ENCODE assay signal across 9 cellular contexts in genomic region chr2:69375494-69376353, GRCh38. TPM values are rescaled to one million over a fixed set of nuclear protein-coding genes. Genes with fewer than 3 reads are reported as not detected.
DNase-seq lines count a peak whose midpoint lies in the region; ATAC-seq, FAIRE-seq and TF ChIP-seq lines count a peak whose summit lies in the region.
"Had no signal": no experiment of that assay in that cellular context is flagged by ENCODE, and none has a peak within 500 bp of the region (broad histone marks: within the 10 kb centered on the region; RNA-seq: fewer than 3 reads in every experiment).

No MANE protein-coding gene starts in this region.

- DNase-seq in CD4-positive, alpha-beta memory T cell = peak in 4 of 5 donors; percentile 19 to 38 (median 34)
- no peak for DNase-seq in H54 (ENCODE audit: insufficient read length, low spot score)
- DNase-seq in NT2/D1 (ENCODE audit: low read depth, low spot score) = peak; percentile 18
- DNase-seq in mucosa of descending colon = no peak
- DNase-seq in activated gamma-delta T cell treated with Interleukin-2 at 50 U/mL for 16 hours = no peak
- no peak for DNase-seq in activated gamma-delta T cell (lab: John Stamatoyannopoulos, UW)

- peaks cover 6% of the 10 kb centered on the region for H3K36me3 ChIP-seq in CD4-positive, alpha-beta memory T cell (ENCODE audit: insufficient read depth, low read length)
- H3K36me3 ChIP-seq in NT2/D1 (ENCODE audit: insufficient read depth, insufficient read length, low read length) (peaks cover 25% of the 10 kb centered on the region), endocrine pancreas (ENCODE audit: control insufficient read depth, insufficient read depth, low read length) (peaks cover 5% of the 10 kb centered on the region), mucosa of descending colon (ENCODE audit: low read depth) (peaks cover under 1% of the 10 kb centered on the region)

- H3K27me3 ChIP-seq in CD4-positive, alpha-beta memory T cell (ENCODE audit: insufficient read depth, low read length) = no peaks in the 10 kb centered on the region
- H3K27me3 ChIP-seq in NT2/D1 (ENCODE audit: insufficient read depth, insufficient read length) (no peaks in the 10 kb centered on the region), endocrine pancreas (ENCODE audit: control insufficient read depth, insufficient read depth, low read length) (no peaks in the 10 kb centered on the region)

- no peaks in the 10 kb centered on the region for H3K9me3 ChIP-seq in CD4-positive, alpha-beta memory T cell (ENCODE audit: control insufficient read depth in 1 of 2, low read length in 2 of 2)
- H3K9me3 ChIP-seq in NT2/D1 (ENCODE audit: insufficient read depth, low read length) = no peaks in the 10 kb centered on the region
- no peaks in the 10 kb centered on the region for H3K9me3 ChIP-seq in endocrine pancreas (ENCODE audit: control insufficient read depth, low read length)
- no peaks in the 10 kb centered on the region for H3K9me3 ChIP-seq in mucosa of descending colon

- no peak overlapping the region for H3K27ac ChIP-seq in CD4-positive, alpha-beta memory T cell (ENCODE audit: low read depth, low read length)

- intact Hi-C loops in CD4-positive, alpha-beta memory T cell (cut with micrococcal nuclease) = loop anchor here (1.0 kb wide), 1 partner anchor 339 kb away; no protein-coding TSS in a partner anchor
- intact Hi-C loops in mucosa of descending colon (cut with DNase I, micrococcal nuclease) = no loop called here

- peak overlapping the region in 3 of 7 donors; percentile 0 to 36 (median 17) for H3K27ac Mint-ChIP-seq in CD4-positive, alpha-beta memory T cell
- H3K27ac Mint-ChIP-seq: IgD-negative memory B cell had no signal

- no peak for TF ChIP-seq POLR2A in H54 (IDR thresholded peaks at IDR 0.05; ENCODE audit: low read depth, low read length)

- CTCF ChIA-PET in CD4-positive, alpha-beta memory T cell (lab: Charles Lee; ENCODE audit: partially characterized antibody) = interaction anchor here (0.8 to 3.6 kb wide), 5 partner anchors 10 to 62 kb away, joined by 3 to 23 read pairs (median 4); partner anchors contain the start of genes GFPT1 and NFU1

- TF ChIP-seq CTCF in mucosa of descending colon (IDR thresholded peaks at IDR 0.05) = peak; percentile 37

- ATAC-seq in mucosa of descending colon (peak; percentile 92), GM18870 (IDR thresholded peaks at IDR 0.05; ENCODE audit: unreplicated experiment) (no peak)

- H3K4me1 ChIP-seq in CD4-positive, alpha-beta memory T cell (ENCODE audit: insufficient read depth, low read length) = no peaks in the 10 kb centered on the region
- no peaks in the 10 kb centered on the region for H3K4me1 ChIP-seq in NT2/D1 (ENCODE audit: insufficient read depth, insufficient read length)
- H3K4me1 ChIP-seq in endocrine pancreas (ENCODE audit: control insufficient read depth, insufficient read depth, low read length) = peaks cover 9% of the 10 kb centered on the region
- H3K4me1 ChIP-seq in mucosa of descending colon (ENCODE audit: low read depth) = peaks cover 13% of the 10 kb centered on the region

- POLR2A ChIA-PET in CD4-positive, alpha-beta memory T cell (lab: Charles Lee; ENCODE audit: partially characterized antibody) = interaction anchor here (0.6 to 1.1 kb wide), 3 partner anchors 11 to 878 kb away, joined by 3 to 6 read pairs (median 6); partner anchors contain the start of gene NFU1

- no peaks in the 10 kb centered on the region for H3K27me3 Mint-ChIP-seq in CD4-positive, alpha-beta memory T cell
- H3K27me3 Mint-ChIP-seq: IgD-negative memory B cell had no signal

- peak overlapping the region in 2 of 8 donors; percentile 13 to 36 for H3K4me3 Mint-ChIP-seq in CD4-positive, alpha-beta memory T cell
- H3K4me3 Mint-ChIP-seq: IgD-negative memory B cell had no signal

- no peaks in the 10 kb centered on the region for H3K9me3 Mint-ChIP-seq in CD4-positive, alpha-beta memory T cell
- H3K9me3 Mint-ChIP-seq: IgD-negative memory B cell had no signal

- H3K9ac ChIP-seq in NT2/D1 (ENCODE audit: insufficient read length, low read depth) (no peak overlapping the region), endocrine pancreas (ENCODE audit: control insufficient read depth, insufficient read depth, low read length) (no peak overlapping the region)

- FAIRE-seq in H54 (lab: Jason Lieb, UNC) = peak; percentile 43

- no peak overlapping the region for H3K4me3 ChIP-seq in CD4-positive, alpha-beta memory T cell (ENCODE audit: low read length in 2 of 2)
- no peak overlapping the region for H3K4me3 ChIP-seq in NT2/D1 (ENCODE audit: insufficient read length, low read depth)
- peak overlapping the region; percentile 18 for H3K4me3 ChIP-seq in endocrine pancreas (ENCODE audit: control insufficient read depth, insufficient read depth, low read length)
- H3K4me3 ChIP-seq in mucosa of descending colon = no peak overlapping the region

- peaks cover 4 to 24% of the 10 kb centered on the region in 2 donors for H3K36me3 Mint-ChIP-seq in CD4-positive, alpha-beta memory T cell

- peaks cover 21 to 24% (median 22%) of the 10 kb centered on the region in 4 donors for H3K4me1 Mint-ChIP-seq in CD4-positive, alpha-beta memory T cell

RNA-seq across cellular contexts. Expression of gene GFPT1, which starts 11.3 kb away (rescaled TPM):
- total RNA-seq in CD4-positive, alpha-beta memory T cell = 10 to 100 TPM; 23.1 to 25.8 TPM
- 10 to 100 TPM in 1 of 2 donors, 1 to 10 TPM in 1; 8.4 to 14.5 TPM for polyA plus RNA-seq in CD4-positive, alpha-beta memory T cell
- 100 to 1,000 TPM in 2 of 3 donors, 10 to 100 TPM in 1; 79.3 to 196 (median 180) TPM for total RNA-seq in mucosa of descending colon

Comparison
In these comparisons a context has a peak if more than half of its experiments do, and no peak if none do; other contexts are left out.
1. DNase-seq: peak in CD4-positive, alpha-beta memory T cell (4 of 5) and NT2/D1 (single experiment); none in H54 (single experiment), mucosa of descending colon (0 of 3), activated gamma-delta T cell treated with Interleukin-2 at 50 U/mL for 16 hours (single experiment) and activated gamma-delta T cell (single experiment).